ENCODE assay signal across 33 cellular contexts in the genomic region with DNA sequence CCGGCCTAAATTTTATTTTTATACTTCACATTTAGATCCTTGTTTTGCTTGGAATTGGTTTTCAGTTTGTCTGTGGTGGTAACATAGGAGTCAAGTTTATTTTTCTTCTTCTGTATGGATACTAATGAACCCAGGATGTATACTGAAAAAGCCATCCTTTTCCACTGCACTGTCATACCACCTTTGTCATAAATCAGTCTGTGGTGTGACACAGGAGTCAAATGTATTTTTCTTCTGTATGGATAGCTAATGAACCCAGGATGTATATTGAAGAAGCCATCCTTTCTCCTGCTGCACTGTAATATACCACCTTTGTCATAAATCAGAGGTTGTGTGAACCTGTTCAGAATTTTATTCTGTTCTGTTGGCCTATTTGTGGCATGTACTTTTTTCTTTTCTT. TPM values are rescaled to one million over a fixed set of nuclear protein-coding genes. Genes with fewer than 3 reads are reported as not detected.
"Had no signal": no experiment of that assay in that cellular context is flagged by ENCODE, and none has a peak within 500 bp of the region (broad histone marks: within the 10 kb centered on the region; RNA-seq: fewer than 3 reads in every experiment).

No MANE protein-coding gene starts in this region.

- H3K27ac ChIP-seq: adrenal gland, body of pancreas, colonic mucosa, esophagus muscularis mucosa, foreskin keratinocyte, gastrocnemius medialis, heart right ventricle had no signal

- DNase-seq: activated CD4-positive, alpha-beta memory T cell treated with anti-CD3 and anti-CD28 coated beads for 36 hours; activated CD4-positive, alpha-beta T cell treated with anti-CD3 and anti-CD28 coated beads for 36 hours; activated CD4-positive, alpha-beta T cell treated with anti-CD3 and anti-CD28 coated beads, Interleukin-2, amount 10 ng/mL, durations not matched to agents 24 days and 14 days; activated CD4-positive, CD25-positive, alpha-beta regulatory T cell; activated CD4-positive, CD25-positive, alpha-beta regulatory T cell treated with anti-CD3 and anti-CD28 coated beads, Interleukin-2, amount 50 U/mL, for 72 hours; activated CD8-positive, alpha-beta memory T cell treated with anti-CD3 and anti-CD28 coated beads, Interleukin-2, amount 10 ng/mL, durations not matched to agents 7 days and 5 days; activated CD8-positive, alpha-beta memory T cell treated with anti-CD3 and anti-CD28 coated beads, Interleukin-2, amount 50 U/mL, for 4 hours; activated CD8-positive, alpha-beta T cell treated with anti-CD3 and anti-CD28 coated beads, Interleukin-2, amount 10 ng/mL, durations not matched to agents 7 days and 5 days; activated effector memory CD4-positive, alpha-beta T cell treated with anti-CD3 and anti-CD28 coated beads, Interleukin-2, amount 50 U/mL, for 16 hours; activated naive CD4-positive, alpha-beta T cell treated with anti-CD3 and anti-CD28 coated beads for 36 hours; activated naive CD8-positive, alpha-beta T cell treated with anti-CD3 and anti-CD28 coated beads for 36 hours; activated naive CD8-positive, alpha-beta T cell treated with anti-CD3 and anti-CD28 coated beads, Interleukin-2, amount 50 U/mL, for 24 hours; activated T-cell treated with anti-CD3 and anti-CD28 coated beads, Interleukin-2, amount 50 U/mL, for 1 hour; activated T-cell treated with anti-CD3 and anti-CD28 coated beads, Interleukin-2, amount 50 U/mL, for 48 hours; adrenal gland; amygdala; aorta; body of pancreas; caudate nucleus; cerebellar nuclear complex; colonic mucosa; effector CD8-positive, alpha-beta T cell; endodermal cell; erythroblast; foreskin keratinocyte; gastrocnemius medialis; heart right ventricle; T-helper 1 cell; T-helper 2 cell had no signal

- H3K4me3 ChIP-seq: adrenal gland, body of pancreas, colonic mucosa, esophagus muscularis mucosa, gastrocnemius medialis, heart right ventricle had no signal

- H3K36me3 ChIP-seq: adrenal gland, colonic mucosa, gastrocnemius medialis had no signal

- H3K36me3 Mint-ChIP-seq: activated CD4-positive, alpha-beta memory T cell treated with anti-CD3 and anti-CD28 coated beads for 36 hours had no signal

- H3K4me1 Mint-ChIP-seq: endodermal cell had no signal

- H3K27ac Mint-ChIP-seq: activated CD4-positive, alpha-beta memory T cell treated with anti-CD3 and anti-CD28 coated beads for 36 hours; activated CD4-positive, alpha-beta T cell treated with anti-CD3 and anti-CD28 coated beads for 36 hours; activated CD4-positive, alpha-beta T cell treated with anti-CD3 and anti-CD28 coated beads, Interleukin-2, amount 10 ng/mL, durations not matched to agents 24 days and 14 days; activated CD8-positive, alpha-beta memory T cell treated with anti-CD3 and anti-CD28 coated beads, Interleukin-2, amount 10 ng/mL, durations not matched to agents 7 days and 5 days; activated CD8-positive, alpha-beta T cell treated with anti-CD3 and anti-CD28 coated beads, Interleukin-2, amount 10 ng/mL, durations not matched to agents 7 days and 5 days; activated naive CD4-positive, alpha-beta T cell treated with anti-CD3 and anti-CD28 coated beads for 36 hours; activated naive CD4-positive, alpha-beta T cell treated with anti-CD3 and anti-CD28 coated beads, Interleukin-2, amount 50 U/mL, for 24 hours; activated naive CD8-positive, alpha-beta T cell treated with anti-CD3 and anti-CD28 coated beads for 36 hours; activated naive CD8-positive, alpha-beta T cell treated with anti-CD3 and anti-CD28 coated beads, Interleukin-2, amount 50 U/mL, for 24 hours; activated T-helper 1 cell treated with anti-CD3 and anti-CD28 coated beads, Interleukin-12 subunit alpha, Interleukin-12 subunit beta, Interleukin-2, Interleukin-4 antibody, amounts not matched to agents 30 ng/mL and 10 ng/mL and 1 ng/mL, durations not matched to agents 14 hours and 24 hours and 36 hours; activated T-helper 2 cell treated with anti-CD3 and anti-CD28 coated beads, Interferon-gamma antibody, Interleukin-2, Interleukin-4, amounts not matched to agents 10 μg/mL and 5 μg/mL and 100 μg/mL, durations not matched to agents 14 hours and 24 hours and 36 hours; endodermal cell had no signal

- H3K27me3 ChIP-seq: adrenal gland, body of pancreas, colonic mucosa, esophagus muscularis mucosa, foreskin keratinocyte, gastrocnemius medialis, heart right ventricle had no signal

- H3K4me3 Mint-ChIP-seq: activated CD4-positive, alpha-beta memory T cell treated with anti-CD3 and anti-CD28 coated beads for 36 hours; activated CD4-positive, alpha-beta T cell treated with anti-CD3 and anti-CD28 coated beads for 36 hours; activated CD4-positive, alpha-beta T cell treated with anti-CD3 and anti-CD28 coated beads, Interleukin-2, amount 10 ng/mL, durations not matched to agents 24 days and 14 days; activated CD8-positive, alpha-beta memory T cell treated with anti-CD3 and anti-CD28 coated beads, Interleukin-2, amount 10 ng/mL, durations not matched to agents 7 days and 5 days; activated CD8-positive, alpha-beta T cell treated with anti-CD3 and anti-CD28 coated beads, Interleukin-2, amount 10 ng/mL, durations not matched to agents 7 days and 5 days; activated naive CD4-positive, alpha-beta T cell treated with anti-CD3 and anti-CD28 coated beads for 36 hours; activated naive CD4-positive, alpha-beta T cell treated with anti-CD3 and anti-CD28 coated beads, Interleukin-2, amount 50 U/mL, for 24 hours; activated naive CD8-positive, alpha-beta T cell treated with anti-CD3 and anti-CD28 coated beads for 36 hours; activated naive CD8-positive, alpha-beta T cell treated with anti-CD3 and anti-CD28 coated beads, Interleukin-2, amount 50 U/mL, for 24 hours; activated T-helper 1 cell treated with anti-CD3 and anti-CD28 coated beads, Interleukin-12 subunit alpha, Interleukin-12 subunit beta, Interleukin-2, Interleukin-4 antibody, amounts not matched to agents 30 ng/mL and 10 ng/mL and 1 ng/mL, durations not matched to agents 14 hours and 24 hours and 36 hours; endodermal cell had no signal

- H3K4me1 ChIP-seq: body of pancreas, foreskin keratinocyte, gastrocnemius medialis had no signal

- H3K27me3 Mint-ChIP-seq: activated CD4-positive, alpha-beta memory T cell treated with anti-CD3 and anti-CD28 coated beads for 36 hours; activated CD4-positive, alpha-beta T cell treated with anti-CD3 and anti-CD28 coated beads for 36 hours; activated CD4-positive, alpha-beta T cell treated with anti-CD3 and anti-CD28 coated beads, Interleukin-2, amount 10 ng/mL, durations not matched to agents 24 days and 14 days; activated CD8-positive, alpha-beta memory T cell treated with anti-CD3 and anti-CD28 coated beads, Interleukin-2, amount 10 ng/mL, durations not matched to agents 7 days and 5 days; activated naive CD4-positive, alpha-beta T cell treated with anti-CD3 and anti-CD28 coated beads, Interleukin-2, amount 50 U/mL, for 24 hours; activated naive CD8-positive, alpha-beta T cell treated with anti-CD3 and anti-CD28 coated beads for 36 hours; activated naive CD8-positive, alpha-beta T cell treated with anti-CD3 and anti-CD28 coated beads, Interleukin-2, amount 50 U/mL, for 24 hours had no signal

- H3K9me3 ChIP-seq: adrenal gland, body of pancreas, colonic mucosa, esophagus muscularis mucosa, gastrocnemius medialis, heart right ventricle had no signal

- ATAC-seq: activated CD4-positive, alpha-beta T cell treated with anti-CD3 and anti-CD28 coated beads for 36 hours; activated CD8-positive, alpha-beta memory T cell treated with anti-CD3 and anti-CD28 coated beads, Interleukin-2, amount 10 ng/mL, durations not matched to agents 7 days and 5 days; activated CD8-positive, alpha-beta T cell treated with anti-CD3 and anti-CD28 coated beads, Interleukin-2, amount 10 ng/mL, durations not matched to agents 7 days and 5 days; activated naive CD8-positive, alpha-beta T cell treated with anti-CD3 and anti-CD28 coated beads, Interleukin-2, amount 50 U/mL, for 24 hours; body of pancreas; foreskin keratinocyte; gastrocnemius medialis; heart right ventricle had no signal

- H3K9me3 Mint-ChIP-seq: activated CD4-positive, alpha-beta memory T cell treated with anti-CD3 and anti-CD28 coated beads for 36 hours; activated CD4-positive, alpha-beta T cell treated with anti-CD3 and anti-CD28 coated beads, Interleukin-2, amount 10 ng/mL, durations not matched to agents 24 days and 14 days; activated naive CD4-positive, alpha-beta T cell treated with anti-CD3 and anti-CD28 coated beads for 36 hours; activated naive CD4-positive, alpha-beta T cell treated with anti-CD3 and anti-CD28 coated beads, Interleukin-2, amount 50 U/mL, for 24 hours; activated naive CD8-positive, alpha-beta T cell treated with anti-CD3 and anti-CD28 coated beads for 36 hours; activated naive CD8-positive, alpha-beta T cell treated with anti-CD3 and anti-CD28 coated beads, Interleukin-2, amount 50 U/mL, for 24 hours; activated T-helper 1 cell treated with anti-CD3 and anti-CD28 coated beads, Interleukin-12 subunit alpha, Interleukin-12 subunit beta, Interleukin-2, Interleukin-4 antibody, amounts not matched to agents 30 ng/mL and 10 ng/mL and 1 ng/mL, durations not matched to agents 14 hours and 24 hours and 36 hours; activated T-helper 2 cell treated with anti-CD3 and anti-CD28 coated beads, Interferon-gamma antibody, Interleukin-2, Interleukin-4, amounts not matched to agents 10 μg/mL and 5 μg/mL and 100 μg/mL, durations not matched to agents 14 hours and 24 hours and 36 hours; endodermal cell had no signal

RNA-seq across cellular contexts. Expression of a gene that starts 57.4 kb away (rescaled TPM):
- total RNA-seq: endodermal cell had no signal
